8 cellular contexts compared by ENCODE assay signal in genomic region chr9:27528278-27528885, GRCh38. TPM values are rescaled to one million over a fixed set of nuclear protein-coding genes. Genes with fewer than 3 reads are reported as not detected.
DNase-seq lines count a peak whose midpoint lies in the region; ATAC-seq and TF ChIP-seq lines count a peak whose summit lies in the region.

No MANE protein-coding gene starts in this region.

- 8% methylated on average over 34 of the region's 34 CpGs for WGBS in liver

- H3K4me3 ChIP-seq in BE2C (ENCODE audit: low read depth, low read length) (peak overlapping the region; percentile 77), duodenal mucosa (ENCODE audit: low read depth in 1 of 2, low read length in 2 of 2) (peak overlapping the region; percentile 87 to 92), liver (ENCODE audit: low read depth in 1 of 3, low read length in 3 of 3) (peak overlapping the region; percentile 65 to 78 (median 73))

- H3K36me3 ChIP-seq in BE2C (no peaks in the 10 kb centered on the region), duodenal mucosa (ENCODE audit: control insufficient read depth in 1 of 2, insufficient read depth in 2 of 2, low read length in 2 of 2) (no peaks in the 10 kb centered on the region), liver (ENCODE audit: control insufficient read depth in 4 of 4, insufficient read depth in 3 of 4, low read depth in 1 of 4, low read length in 3 of 4) (no peaks in the 10 kb centered on the region)

- TF ChIP-seq CTCF in BE2C (IDR thresholded peaks at IDR 0.05; ENCODE audit: low read depth, low read length): no peak
- TF ChIP-seq CTCF in liver (IDR thresholded peaks at IDR 0.05; ENCODE audit: low read depth, low read length, missing input control): no peak

- TF ChIP-seq RAD21 in liver (IDR thresholded peaks at IDR 0.05): no peak

- H3K9me3 ChIP-seq in BE2C (no peaks in the 10 kb centered on the region; the same call in 1 of the 2 replicates), duodenal mucosa (ENCODE audit: control insufficient read depth in 1 of 2, low read length in 2 of 2) (no peaks in the 10 kb centered on the region), liver (ENCODE audit: control insufficient read depth in 4 of 4, low read length in 3 of 4) (no peaks in the 10 kb centered on the region)

- H3K9ac ChIP-seq in duodenal mucosa (ENCODE audit: low read depth in 1 of 2, low read length in 2 of 2) (peak overlapping the region; percentile 73 to 87), liver (ENCODE audit: low read depth in 1 of 2, low read length in 2 of 2) (peak overlapping the region; percentile 67 to 77)

- H3K27me3 ChIP-seq in BE2C (no peaks in the 10 kb centered on the region), duodenal mucosa (ENCODE audit: control insufficient read depth in 1 of 2, insufficient read depth in 2 of 2, low read length in 2 of 2) (no peaks in the 10 kb centered on the region), liver (ENCODE audit: control insufficient read depth in 4 of 4, insufficient read depth in 4 of 4, low read length in 3 of 4) (no peaks in the 10 kb centered on the region)

- H3K27ac ChIP-seq in duodenal mucosa (ENCODE audit: low read depth, low read length) (peak overlapping the region; percentile 70), liver (ENCODE audit: low read depth in 1 of 2, low read length in 2 of 2) (peak overlapping the region; percentile 37 to 64)

- DNase-seq in BE2C: no peak
- DNase-seq in activated CD4-positive, alpha-beta T cell treated with anti-CD3 and anti-CD28 coated beads, Interleukin-2, amount 50 U/mL, for 48 hours: peak; percentile 57 to 68
- peak; percentile 49 to 71 for DNase-seq in stimulated activated CD4-positive, alpha-beta T cell treated with anti-CD3 and anti-CD28 coated beads, Interleukin-2, amount 100 ng/mL, for 24 hours
- DNase-seq in NCI-H526 treated with DMSO at 0.1 percent for 48 hours (lab: John Stamatoyannopoulos, UW): no peak

- peak; percentile 56 for ATAC-seq in GM19452 (IDR thresholded peaks at IDR 0.05; ENCODE audit: unreplicated experiment)
- peak; percentile 47 for ATAC-seq in HG03571 (IDR thresholded peaks at IDR 0.05; ENCODE audit: unreplicated experiment)

- H3K4me1 ChIP-seq in BE2C (no peaks in the 10 kb centered on the region), duodenal mucosa (ENCODE audit: control insufficient read depth in 1 of 2, insufficient read depth in 2 of 2, low read length in 2 of 2) (peaks cover 13 to 37% of the 10 kb centered on the region in 2 donors), liver (ENCODE audit: control insufficient read depth in 4 of 4, insufficient read depth in 4 of 4, low read length in 3 of 4) (peaks cover 3 to 23% (median 11%) of the 10 kb centered on the region in 4 donors)

TF ChIP-seq in liver, 16 proteins besides CTCF, POLR2A, EP300 and RAD21:
- TF ChIP-seq EGR1 (IDR thresholded peaks at IDR 0.05; ENCODE audit: low read depth in 2 of 2): no peak
- TF ChIP-seq HNF4A (conservative IDR thresholded peaks at IDR 0.05): no peak
- no peak for TF ChIP-seq FOXA2 (IDR thresholded peaks at IDR 0.05)

RNA-seq across cellular contexts. Expression of gene MOB3B, which starts 1.2 kb away (rescaled TPM):
- polyA plus RNA-seq in BE2C (2012; ENCODE audit: insufficient read depth, insufficient read length, low read depth): 0.49 TPM
- 1 to 10 TPM in 1 of 2 donors, under 1 TPM in 1; 0.79 to 1.1 TPM for total RNA-seq in liver
- polyA plus RNA-seq in liver: under 1 TPM; 0.36 to 0.72 TPM

RNA-seq across cellular contexts. Expression of gene IFNK, which starts 4.3 kb away (rescaled TPM):
- not detected for polyA plus RNA-seq in BE2C (2012; ENCODE audit: insufficient read depth, insufficient read length, low read depth)
- not detected for total RNA-seq in liver
- not detected for polyA plus RNA-seq in liver

RNA-seq across cellular contexts. Expression of gene C9orf72, which starts 44.9 kb away (rescaled TPM):
- polyA plus RNA-seq in BE2C (2012; ENCODE audit: insufficient read depth, insufficient read length, low read depth): 12.8 TPM
- 10 to 100 TPM in 1 of 2 donors, 1 to 10 TPM in 1; 8.0 to 14.1 TPM for total RNA-seq in liver
- polyA plus RNA-seq in liver: 1 to 10 TPM; 2.8 to 9.2 TPM

Comparison
In these comparisons a context has a peak if more than half of its experiments do, and no peak if none do; other contexts are left out.
1. DNase-seq: peak in activated CD4-positive, alpha-beta T cell treated with anti-CD3 and anti-CD28 coated beads, Interleukin-2, amount 50 U/mL, for 48 hours (2 of 2) and stimulated activated CD4-positive, alpha-beta T cell treated with anti-CD3 and anti-CD28 coated beads, Interleukin-2, amount 100 ng/mL, for 24 hours (2 of 2); none in BE2C (single experiment) and NCI-H526 treated with DMSO at 0.1 percent for 48 hours (single experiment).
2. Peak in every context shown above with its lines, with median percentiles within 50 percentile points of each other: H3K4me3 ChIP-seq.